In genomic region chr15:50694634-50695165, GRCh38 we compare ENCODE assay signal across 1 cellular context.
A peak's percentile ranks its signal among the peaks of the same experiment; 100 is the strongest.
TF ChIP-seq lines count a peak whose summit lies in the region.

No MANE protein-coding gene starts in this region.

TF ChIP-seq in K562, 482 proteins besides CTCF, POLR2A, EP300 and RAD21:
- peak; percentile 97 for TF ChIP-seq ZBTB33 (CRISPR knock-in tag; IDR thresholded peaks at IDR 0.05)
